ENCODE assay signal across 16 cellular contexts in genomic region chr4:55447826-55448225, GRCh38. TPM values are rescaled to one million over a fixed set of nuclear protein-coding genes. Genes with fewer than 3 reads are reported as not detected.
DNase-seq lines count a peak whose midpoint lies in the region; ATAC-seq and TF ChIP-seq lines count a peak whose summit lies in the region.
"Had no signal": no experiment of that assay in that cellular context is flagged by ENCODE, and none has a peak within 500 bp of the region (broad histone marks: within the 10 kb centered on the region; RNA-seq: fewer than 3 reads in every experiment).

No MANE protein-coding gene starts in this region.

- no peak overlapping the region for H3K9ac ChIP-seq in DND-41 (ENCODE audit: low read depth, low read length)

- H3K27me3 ChIP-seq in DND-41 (ENCODE audit: insufficient read depth, low read length, poor library complexity) = no peaks in the 10 kb centered on the region
- H3K27me3 ChIP-seq: pancreas had no signal

- peaks cover 10 to 68% (median 21%) of the 10 kb centered on the region in 3 donors for H3K36me3 Mint-ChIP-seq in naive thymus-derived CD8-positive, alpha-beta T cell

- peak overlapping the region in 7 of 10 donors; percentile 21 to 77 (median 60) for H3K27ac Mint-ChIP-seq in naive thymus-derived CD8-positive, alpha-beta T cell
- H3K27ac Mint-ChIP-seq: activated naive CD4-positive, alpha-beta T cell treated with anti-CD3 and anti-CD28 coated beads, Interleukin-2, amount 10 ng/mL, durations not matched to agents 7 days and 5 days had no signal

- H3K4me3 ChIP-seq in DND-41 (ENCODE audit: low read depth in 1 of 2, low read length in 2 of 2) (no peak overlapping the region), choroid plexus epithelial cell (ENCODE audit: low read depth, low read length) (no peak overlapping the region)
- H3K4me3 ChIP-seq: pancreas, thoracic aorta had no signal

- DNase-seq in DND-41 = no peak
- DNase-seq in NCI-H2171 treated with DMSO at 0.1 percent for 48 hours (lab: John Stamatoyannopoulos, UW) = peak; percentile 65
- peak; percentile 57 for DNase-seq in choroid plexus epithelial cell (ENCODE audit: low read depth)
- DNase-seq in naive thymus-derived CD8-positive, alpha-beta T cell = no peak
- DNase-seq in SHP77 (lab: John Stamatoyannopoulos, UW) = no peak
- no peak for DNase-seq in cortex of kidney (lab: John Stamatoyannopoulos, UW)
- DNase-seq in GM13976 (ENCODE audit: low spot score) = no peak
- DNase-seq: activated naive CD4-positive, alpha-beta T cell treated with anti-CD3 and anti-CD28 coated beads, Interleukin-2, amount 10 ng/mL, durations not matched to agents 7 days and 5 days; effector CD4-positive, alpha-beta T cell; NCI-H1092; pancreas; small intestine; T1000 had no signal

- no peaks in the 10 kb centered on the region for H4K20me1 ChIP-seq in DND-41 (ENCODE audit: insufficient read depth, low read length)

- ATAC-seq in DND-41 (ENCODE audit: insufficient read depth, low read depth) = no peak
- no peak for ATAC-seq in naive thymus-derived CD8-positive, alpha-beta T cell
- no peak for ATAC-seq in HG02973 (IDR thresholded peaks at IDR 0.05; ENCODE audit: unreplicated experiment)
- ATAC-seq: left lobe of liver, pancreas had no signal

- peaks cover 0 to 12% (median 10%) of the 10 kb centered on the region in 4 donors for H3K4me1 Mint-ChIP-seq in naive thymus-derived CD8-positive, alpha-beta T cell

- no peak overlapping the region for H3K4me3 Mint-ChIP-seq in naive thymus-derived CD8-positive, alpha-beta T cell
- H3K4me3 Mint-ChIP-seq: activated naive CD4-positive, alpha-beta T cell treated with anti-CD3 and anti-CD28 coated beads, Interleukin-2, amount 10 ng/mL, durations not matched to agents 7 days and 5 days had no signal

- H3K79me2 ChIP-seq in DND-41 (ENCODE audit: insufficient read depth, low read length) = no peaks in the 10 kb centered on the region

- no peaks in the 10 kb centered on the region for H3K9me3 Mint-ChIP-seq in naive thymus-derived CD8-positive, alpha-beta T cell
- H3K9me3 Mint-ChIP-seq: activated naive CD4-positive, alpha-beta T cell treated with anti-CD3 and anti-CD28 coated beads, Interleukin-2, amount 10 ng/mL, durations not matched to agents 7 days and 5 days had no signal

- no peak overlapping the region for H2AFZ ChIP-seq in DND-41 (ENCODE audit: low read depth, low read length)

- H3K27me3 Mint-ChIP-seq in naive thymus-derived CD8-positive, alpha-beta T cell = no peaks in the 10 kb centered on the region
- H3K27me3 Mint-ChIP-seq: activated naive CD4-positive, alpha-beta T cell treated with anti-CD3 and anti-CD28 coated beads, Interleukin-2, amount 10 ng/mL, durations not matched to agents 7 days and 5 days had no signal

- TF ChIP-seq CTCF in DND-41 (IDR thresholded peaks at IDR 0.05; ENCODE audit: borderline replicate concordance, extremely low read depth, low read length, poor library complexity, severe bottlenecking) (no peak), choroid plexus epithelial cell (conservative IDR thresholded peaks at IDR 0.05; ENCODE audit: low read depth, low read length) (no peak), GM13976 (IDR thresholded peaks at IDR 0.05; ENCODE audit: borderline replicate concordance, control extremely low read depth, extremely low read depth, insufficient read depth, missing control alignments) (no peak)

- H3K36me3 ChIP-seq in DND-41 (ENCODE audit: insufficient read depth, low read length) = peaks cover 42% of the 10 kb centered on the region

- H3K4me2 ChIP-seq in DND-41 (ENCODE audit: insufficient read depth, low read length) = no peak overlapping the region

- peak overlapping the region; percentile 28; the same call in 1 of the 2 replicates for H3K27ac ChIP-seq in DND-41 (ENCODE audit: low read length)
- H3K27ac ChIP-seq: pancreas, thoracic aorta had no signal

- in situ Hi-C loops in GM13976 (cut with MboI; ENCODE audit: low sequenced_read_pairs, unreplicated experiment) = no loop called here

- peaks cover 8% of the 10 kb centered on the region for H3K4me1 ChIP-seq in DND-41 (ENCODE audit: insufficient read depth, low read length)
- H3K4me1 ChIP-seq: pancreas had no signal

- POLR2A ChIA-PET in naive thymus-derived CD8-positive, alpha-beta T cell (lab: Charles Lee) = no interaction called here

- no peaks in the 10 kb centered on the region for H3K9me3 ChIP-seq in DND-41 (ENCODE audit: insufficient read depth, low read length, severe bottlenecking)
- H3K9me3 ChIP-seq: pancreas, thoracic aorta had no signal

RNA-seq across cellular contexts. Expression of gene TMEM165, which starts 52.1 kb away (rescaled TPM):
- total RNA-seq in naive thymus-derived CD8-positive, alpha-beta T cell = 10 to 100 TPM; 62.5 to 63.3 TPM
- 10 to 100 TPM; 16.0 to 32.7 (median 25.9) TPM for polyA plus RNA-seq in naive thymus-derived CD8-positive, alpha-beta T cell

Comparison
In these comparisons a context has a peak if more than half of its experiments do, and no peak if none do; other contexts are left out.
1. DNase-seq: peak in NCI-H2171 treated with DMSO at 0.1 percent for 48 hours (single experiment) and choroid plexus epithelial cell (single experiment); none in DND-41 (single experiment), naive thymus-derived CD8-positive, alpha-beta T cell (0 of 10), SHP77 (0 of 2), cortex of kidney (single experiment) and GM13976 (single experiment).